Comparison of ENCODE assay signal across 8 cellular contexts in the genomic region with DNA sequence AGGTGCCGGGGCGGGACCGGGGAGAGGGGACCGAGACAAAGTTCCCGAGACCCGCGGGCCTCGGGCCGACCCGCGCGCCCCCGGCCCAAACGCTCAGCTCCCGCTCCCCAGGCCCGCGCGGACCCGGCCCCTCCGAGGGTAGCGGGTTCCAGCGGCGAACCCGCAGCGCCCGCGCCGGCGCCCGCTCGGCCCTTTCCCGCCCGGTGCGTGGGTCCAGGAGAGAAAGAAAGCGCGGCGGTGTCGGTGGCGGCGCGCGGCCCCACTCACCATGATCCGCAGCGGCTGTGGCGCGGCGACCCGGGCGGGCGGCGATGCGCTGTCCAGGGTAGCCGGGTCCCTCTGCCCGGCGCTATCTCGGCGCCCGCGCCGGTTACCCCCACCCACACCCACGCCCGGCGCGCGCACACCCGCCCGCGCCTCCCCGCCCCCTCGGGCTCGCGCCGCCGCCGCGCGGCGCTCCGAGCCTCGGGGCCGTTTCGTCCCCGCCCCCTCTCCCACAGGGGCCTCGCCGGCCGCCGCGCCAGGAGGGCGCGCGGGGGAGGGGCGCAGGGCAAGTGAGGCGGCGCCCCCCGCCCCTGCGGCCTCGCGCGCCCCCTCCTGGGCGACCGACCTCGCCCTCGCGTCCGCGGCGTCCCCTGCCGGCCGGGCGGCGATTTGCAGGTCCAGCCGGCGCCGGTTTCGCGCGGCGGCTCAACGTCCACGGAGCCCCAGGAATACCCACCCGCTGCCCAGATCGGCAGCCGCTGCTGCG. TPM values are rescaled to one million over a fixed set of nuclear protein-coding genes. Genes with fewer than 3 reads are reported as not detected.
DNase-seq lines count a peak whose midpoint lies in the region; ATAC-seq and TF ChIP-seq lines count a peak whose summit lies in the region.

A gene with protein sequence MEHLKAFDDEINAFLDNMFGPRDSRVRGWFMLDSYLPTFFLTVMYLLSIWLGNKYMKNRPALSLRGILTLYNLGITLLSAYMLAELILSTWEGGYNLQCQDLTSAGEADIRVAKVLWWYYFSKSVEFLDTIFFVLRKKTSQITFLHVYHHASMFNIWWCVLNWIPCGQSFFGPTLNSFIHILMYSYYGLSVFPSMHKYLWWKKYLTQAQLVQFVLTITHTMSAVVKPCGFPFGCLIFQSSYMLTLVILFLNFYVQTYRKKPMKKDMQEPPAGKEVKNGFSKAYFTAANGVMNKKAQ (minus strand): TSS at position 345 of the 751 bp plus-strand sequence. CDS start 75 bp downstream, at position 270.

- H3K27ac ChIP-seq in heart left ventricle, result peak within 1 kb of the TSS in 3 of 12 donors; percentile 32 to 64 (median 46)

- no peak for TF ChIP-seq POLR2A in heart left ventricle (IDR thresholded peaks at IDR 0.05)

- peak within 1 kb of the TSS; percentile 64 for H3K4me3 Mint-ChIP-seq in activated naive CD4-positive, alpha-beta T cell treated with anti-CD3 and anti-CD28 coated beads for 36 hours

- DNase-seq in AG09319 (ENCODE audit: extremely low read depth, low read depth), result no peak
- DNase-seq in MG63, result peak; percentile 75
- peak; percentile 12 for DNase-seq in activated naive CD4-positive, alpha-beta T cell treated with anti-CD3 and anti-CD28 coated beads for 36 hours
- peak; percentile 32 to 73 (median 44) for DNase-seq in heart left ventricle
- DNase-seq in retina, result peak; percentile 74
- DNase-seq in DMS114 treated with DMSO at 0.1 percent for 48 hours (lab: John Stamatoyannopoulos, UW; ENCODE audit: unreplicated experiment), result no peak
- no peak for DNase-seq in mesenteric fat pad (ENCODE audit: low spot score)

- no peaks in the 10 kb centered on the region for H3K9me3 ChIP-seq in MG63
- peaks cover 0 to 3% (median 0%) of the 10 kb centered on the region in 12 donors for H3K9me3 ChIP-seq in heart left ventricle

- CTCF ChIA-PET in activated naive CD4-positive, alpha-beta T cell treated with anti-CD3 and anti-CD28 coated beads for 36 hours (lab: Charles Lee), result interaction anchor here (0.6 kb wide), 1 partner anchor 17 kb away, joined by 3 read pairs; no protein-coding TSS in a partner anchor

- no peaks in the 10 kb centered on the region for H3K9me3 Mint-ChIP-seq in activated naive CD4-positive, alpha-beta T cell treated with anti-CD3 and anti-CD28 coated beads for 36 hours

- H3K4me3 ChIP-seq in MG63 (peak within 1 kb of the TSS; percentile 70), heart left ventricle (peak within 1 kb of the TSS; percentile 50 to 83 (median 58))

- H3K27me3 ChIP-seq in MG63 (no peaks in the 10 kb centered on the region), heart left ventricle (peaks cover 7 to 91% (median 47%) of the 10 kb centered on the region in 9 donors)

- 1 to 15% (median 4%) methylated on average over 36 to 124 of the region's 124 CpGs; no CpG with 5 or more reads in 1 of the 4 donors for WGBS in heart left ventricle, 4 donors

- H3K27me3 Mint-ChIP-seq in activated naive CD4-positive, alpha-beta T cell treated with anti-CD3 and anti-CD28 coated beads for 36 hours (ENCODE audit: low read depth), result peaks cover 52% of the 10 kb centered on the region

- peaks cover 0 to 14% (median 0%) of the 10 kb centered on the region in 12 donors for H3K4me1 ChIP-seq in heart left ventricle

- peak; percentile 36 for TF ChIP-seq CTCF in AG09319 (IDR thresholded peaks at IDR 0.05; ENCODE audit: low read depth, low read length)
- TF ChIP-seq CTCF in heart left ventricle (IDR thresholded peaks at IDR 0.05), result peak in 11 of 12 donors; percentile 29 to 71 (median 55)

- intact Hi-C loops in activated naive CD4-positive, alpha-beta T cell treated with anti-CD3 and anti-CD28 coated beads for 36 hours (cut with micrococcal nuclease), result loop anchor here (1.0 kb wide), 1 partner anchor 90 kb away; no protein-coding TSS in a partner anchor
- intact Hi-C loops in heart left ventricle (cut with DNase I), result loop anchor here in 2 of 10 donors (2.0 to 5.0 kb wide), 2 partner anchors 42 to 91 kb away; no protein-coding TSS in a partner anchor

- peaks cover 12% of the 10 kb centered on the region for H3K4me1 Mint-ChIP-seq in activated naive CD4-positive, alpha-beta T cell treated with anti-CD3 and anti-CD28 coated beads for 36 hours (ENCODE audit: low read depth)

- H3K27ac Mint-ChIP-seq in activated naive CD4-positive, alpha-beta T cell treated with anti-CD3 and anti-CD28 coated beads for 36 hours, result no peak within 1 kb of the TSS

- H3K36me3 ChIP-seq in MG63 (no peaks in the 10 kb centered on the region), heart left ventricle (no peaks in the 10 kb centered on the region)

- ATAC-seq in GM18498 (IDR thresholded peaks at IDR 0.05; ENCODE audit: unreplicated experiment) (peak; percentile 53), heart left ventricle (peak in 3 of 4 donors; percentile 67 to 92 (median 92))

- no peaks in the 10 kb centered on the region for H3K36me3 Mint-ChIP-seq in activated naive CD4-positive, alpha-beta T cell treated with anti-CD3 and anti-CD28 coated beads for 36 hours (ENCODE audit: low read depth)

RNA-seq across cellular contexts. Expression of the gene that starts here (rescaled TPM):
- 41.8 and 56.3 TPM in 2 replicates for total RNA-seq in MG63 (2014; rRNA removed; shearing (Covaris generic); ENCODE audit: low replicate concordance)
- not detected for total RNA-seq in activated naive CD4-positive, alpha-beta T cell treated with anti-CD3 and anti-CD28 coated beads for 36 hours
- 1 to 10 TPM; 1.1 to 6.1 (median 1.7) TPM for total RNA-seq in heart left ventricle
- polyA plus RNA-seq in heart left ventricle, result 1 to 10 TPM; 1.3 to 1.6 TPM
- total RNA-seq in mesenteric fat pad, result 0.10 TPM

Comparison
In these comparisons a context has a peak if more than half of its experiments do, and no peak if none do; other contexts are left out.
1. Peak in DNase-seq in activated naive CD4-positive, alpha-beta T cell treated with anti-CD3 and anti-CD28 coated beads for 36 hours; RNA of the gene not detected or under 1 TPM.
2. DNase-seq: peak in MG63 (single experiment), heart left ventricle (5 of 5) and retina (single experiment); none in AG09319 (single experiment), DMS114 treated with DMSO at 0.1 percent for 48 hours (single experiment) and mesenteric fat pad (single experiment).